In genomic region chr6:148789991-148790390, GRCh38 we compare ENCODE assay signal across 21 cellular contexts.
"Had no signal": no experiment of that assay in that cellular context is flagged by ENCODE, and none has a peak within 500 bp of the region (broad histone marks: within the 10 kb centered on the region; RNA-seq: fewer than 3 reads in every experiment).

No MANE protein-coding gene starts in this region.

- H3K4me1 Mint-ChIP-seq: activated naive CD4-positive, alpha-beta T cell treated with anti-CD3 and anti-CD28 coated beads, Interleukin-2, amount 10 ng/mL, durations not matched to agents 7 days and 5 days; activated naive CD8-positive, alpha-beta T cell treated with anti-CD3 and anti-CD28 coated beads for 36 hours had no signal

- H3K4me3 Mint-ChIP-seq: activated CD8-positive, alpha-beta T cell treated with anti-CD3 and anti-CD28 coated beads for 36 hours; activated naive CD4-positive, alpha-beta T cell treated with anti-CD3 and anti-CD28 coated beads, Interleukin-2, amount 10 ng/mL, durations not matched to agents 7 days and 5 days; activated naive CD8-positive, alpha-beta T cell treated with anti-CD3 and anti-CD28 coated beads for 36 hours; activated T-cell treated with anti-CD3 and anti-CD28 coated beads, Interleukin-2, amount 50 U/mL, for 72 hours; T-helper 1 cell treated with Interleukin-12 subunit alpha and Interleukin-12 subunit beta and Interleukin-4 antibody, amounts not matched to agents 30 μg/mL and 1 μg/mL, for 36 hours had no signal

- H3K27ac Mint-ChIP-seq: activated CD8-positive, alpha-beta T cell treated with anti-CD3 and anti-CD28 coated beads for 36 hours; activated naive CD4-positive, alpha-beta T cell treated with anti-CD3 and anti-CD28 coated beads, Interleukin-2, amount 10 ng/mL, durations not matched to agents 7 days and 5 days; activated naive CD8-positive, alpha-beta T cell treated with anti-CD3 and anti-CD28 coated beads for 36 hours; activated T-cell treated with anti-CD3 and anti-CD28 coated beads, Interleukin-2, amount 50 U/mL, for 72 hours; activated T-helper 2 cell treated with anti-CD3 and anti-CD28 coated beads, Interferon-gamma antibody, Interleukin-2, Interleukin-4, amounts not matched to agents 10 μg/mL and 5 μg/mL and 100 μg/mL, durations not matched to agents 14 hours and 24 hours and 36 hours; T-helper 1 cell treated with Interleukin-12 subunit alpha and Interleukin-12 subunit beta and Interleukin-4 antibody, amounts not matched to agents 30 μg/mL and 1 μg/mL, for 36 hours had no signal

- DNase-seq: activated CD4-positive, alpha-beta T cell treated with anti-CD3 and anti-CD28 coated beads for 4 hours; activated CD8-positive, alpha-beta memory T cell treated with anti-CD3 and anti-CD28 coated beads, Interleukin-2, amount 50 U/mL, for 4 hours; activated CD8-positive, alpha-beta T cell treated with anti-CD3 and anti-CD28 coated beads for 36 hours; activated gamma-delta T cell treated with Interleukin-2 at 50 U/mL for 16 hours; activated naive CD4-positive, alpha-beta T cell treated with anti-CD3 and anti-CD28 coated beads, Interleukin-2, amount 10 ng/mL, durations not matched to agents 7 days and 5 days; activated naive CD8-positive, alpha-beta T cell treated with anti-CD3 and anti-CD28 coated beads for 36 hours; activated T-cell treated with anti-CD3 and anti-CD28 coated beads, Interleukin-2, amount 50 U/mL, for 72 hours; brain microvascular endothelial cell; cerebellar nuclear complex; NCI-H1048; NCI-H1417; NCI-H1930; NCI-H345; NCI-H510A; NCI-H69; Peyer's patch; Right ventricle myocardium superior; SJCRH30 had no signal

- H3K36me3 Mint-ChIP-seq: activated naive CD4-positive, alpha-beta T cell treated with anti-CD3 and anti-CD28 coated beads, Interleukin-2, amount 10 ng/mL, durations not matched to agents 7 days and 5 days had no signal

- ATAC-seq: activated CD4-positive, CD25-positive, alpha-beta regulatory T cell treated with anti-CD3 and anti-CD28 coated beads, Interleukin-2, amount 50 U/mL, for 24 hours; activated CD8-positive, alpha-beta T cell treated with anti-CD3 and anti-CD28 coated beads for 36 hours; activated T-cell treated with anti-CD3 and anti-CD28 coated beads, Interleukin-2, amount 50 U/mL, for 72 hours had no signal

- H3K9me3 Mint-ChIP-seq: activated CD8-positive, alpha-beta T cell treated with anti-CD3 and anti-CD28 coated beads for 36 hours; activated naive CD4-positive, alpha-beta T cell treated with anti-CD3 and anti-CD28 coated beads, Interleukin-2, amount 10 ng/mL, durations not matched to agents 7 days and 5 days; activated T-helper 2 cell treated with anti-CD3 and anti-CD28 coated beads, Interferon-gamma antibody, Interleukin-2, Interleukin-4, amounts not matched to agents 10 μg/mL and 5 μg/mL and 100 μg/mL, durations not matched to agents 14 hours and 24 hours and 36 hours; T-helper 1 cell treated with Interleukin-12 subunit alpha and Interleukin-12 subunit beta and Interleukin-4 antibody, amounts not matched to agents 30 μg/mL and 1 μg/mL, for 36 hours had no signal
